Comparison of ENCODE assay signal across 2 cellular contexts in genomic region chr1:19204665-19205266, GRCh38.
TF ChIP-seq lines count a peak whose summit lies in the region.

No MANE protein-coding gene starts in this region.

TF ChIP-seq in IMR-90, 13 proteins besides CTCF, POLR2A, EP300 and RAD21:
- TF ChIP-seq NFE2L2 (IDR thresholded peaks at IDR 0.05; ENCODE audit: low read depth, low read length), result peak; percentile 42
- TF ChIP-seq USF2 (IDR thresholded peaks at IDR 0.05; ENCODE audit: low read depth, low read length), result no peak

TF ChIP-seq in WTC11, 78 proteins besides CTCF, POLR2A, EP300 and RAD21:
- TF ChIP-seq SMAD4 (CRISPR knock-in tag; IDR thresholded peaks at IDR 0.05) (no peak), TCF7 (CRISPR knock-in tag; IDR thresholded peaks at IDR 0.05; ENCODE audit: low read depth) (no peak), TEAD1 (CRISPR knock-in tag; IDR thresholded peaks at IDR 0.05) (no peak), HMGA2 (CRISPR knock-in tag; IDR thresholded peaks at IDR 0.05) (no peak), ZNF423 (CRISPR knock-in tag; IDR thresholded peaks at IDR 0.05) (no peak), AFF4 (CRISPR knock-in tag; IDR thresholded peaks at IDR 0.05; ENCODE audit: borderline replicate concordance) (no peak), ZNF232 (CRISPR knock-in tag; IDR thresholded peaks at IDR 0.05) (no peak), FOXJ3 (CRISPR knock-in tag; IDR thresholded peaks at IDR 0.05; ENCODE audit: borderline replicate concordance) (no peak), IRF1 (CRISPR knock-in tag; IDR thresholded peaks at IDR 0.05) (no peak)
